In genomic region chr5:178298283-178298807, GRCh38 we compare ENCODE assay signal across 17 cellular contexts.
A peak's percentile ranks its signal among the peaks of the same experiment; 100 is the strongest.
DNase-seq lines count a peak whose midpoint lies in the region; ATAC-seq and TF ChIP-seq lines count a peak whose summit lies in the region.
"Had no signal": no experiment of that assay in that cellular context is flagged by ENCODE, and none has a peak within 500 bp of the region (broad histone marks: within the 10 kb centered on the region; RNA-seq: fewer than 3 reads in every experiment).

No MANE protein-coding gene starts in this region.

- no peak overlapping the region for H3K27ac Mint-ChIP-seq in natural killer cell treated with Interleukin-12 subunit alpha and Interleukin-12 subunit beta and Interleukin-15 and Interleukin-18, amount 100 ng/mL, for 72 hours
- no peak overlapping the region for H3K27ac Mint-ChIP-seq in natural killer cell
- H3K27ac Mint-ChIP-seq in endodermal cell = peak overlapping the region; percentile 40

- TF ChIP-seq CTCF in natural killer cell (IDR thresholded peaks at IDR 0.05) (no peak), endodermal cell (conservative IDR thresholded peaks at IDR 0.05) (no peak)

- H3K9me3 Mint-ChIP-seq in natural killer cell treated with Interleukin-12 subunit alpha and Interleukin-12 subunit beta and Interleukin-15 and Interleukin-18, amount 100 ng/mL, for 72 hours = no peaks in the 10 kb centered on the region
- no peaks in the 10 kb centered on the region for H3K9me3 Mint-ChIP-seq in natural killer cell
- H3K9me3 Mint-ChIP-seq in endodermal cell = peaks cover 3% of the 10 kb centered on the region

- intact Hi-C loops in natural killer cell (cut with micrococcal nuclease) (no loop called here), sciatic nerve (cut with DNase I) (no loop called here)

- H3K9me3 ChIP-seq in endodermal cell (ENCODE audit: control insufficient read depth, low read length) = peaks cover 11% of the 10 kb centered on the region
- H3K9me3 ChIP-seq: MG63 had no signal

- no peaks in the 10 kb centered on the region for H3K4me1 Mint-ChIP-seq in natural killer cell treated with Interleukin-12 subunit alpha and Interleukin-12 subunit beta and Interleukin-15 and Interleukin-18, amount 100 ng/mL, for 72 hours (ENCODE audit: low read depth in 2 of 2)
- H3K4me1 Mint-ChIP-seq in natural killer cell (no peaks in the 10 kb centered on the region), endodermal cell (peaks cover 2% of the 10 kb centered on the region)

- H3K9ac ChIP-seq in endodermal cell (ENCODE audit: extremely low read depth, low read length, poor library complexity, severe bottlenecking) = no peak overlapping the region

- no peak overlapping the region for H3K4me3 ChIP-seq in endodermal cell (ENCODE audit: low read length)
- H3K4me3 ChIP-seq: MG63, PC-9 had no signal

- no peak overlapping the region for H3K27ac ChIP-seq in endodermal cell (ENCODE audit: low read depth, low read length)
- H3K27ac ChIP-seq: PC-9 had no signal

- peak; percentile 29 for DNase-seq in natural killer cell treated with Interleukin-12 subunit alpha and Interleukin-12 subunit beta and Interleukin-15 and Interleukin-18, amount 100 ng/mL, for 72 hours (ENCODE audit: low spot score)
- DNase-seq in natural killer cell (no peak), endodermal cell (peak; percentile 38), sciatic nerve (ENCODE audit: low spot score) (peak; percentile 32), NCI-H82 (lab: John Stamatoyannopoulos, UW) (no peak), DMS53 (lab: John Stamatoyannopoulos, UW) (no peak)
- DNase-seq: DMS153, EL, Karpas-422, MG63, NCI-H1092, NCI-H146, NCI-H2081, NCI-H774, PC-9 had no signal

- H3K4me3 Mint-ChIP-seq in natural killer cell treated with Interleukin-12 subunit alpha and Interleukin-12 subunit beta and Interleukin-15 and Interleukin-18, amount 100 ng/mL, for 72 hours = no peak overlapping the region
- no peak overlapping the region for H3K4me3 Mint-ChIP-seq in natural killer cell
- no peak overlapping the region for H3K4me3 Mint-ChIP-seq in endodermal cell

- H3K27me3 Mint-ChIP-seq in natural killer cell treated with Interleukin-12 subunit alpha and Interleukin-12 subunit beta and Interleukin-15 and Interleukin-18, amount 100 ng/mL, for 72 hours = peaks cover 10 to 14% of the 10 kb centered on the region in 2 donors
- H3K27me3 Mint-ChIP-seq in natural killer cell (ENCODE audit: low read depth in 2 of 2) (peaks cover 2 to 12% of the 10 kb centered on the region in 2 donors), endodermal cell (ENCODE audit: insufficient read depth) (peaks cover 1% of the 10 kb centered on the region)

- no peaks in the 10 kb centered on the region for H3K36me3 Mint-ChIP-seq in natural killer cell treated with Interleukin-12 subunit alpha and Interleukin-12 subunit beta and Interleukin-15 and Interleukin-18, amount 100 ng/mL, for 72 hours
- no peaks in the 10 kb centered on the region for H3K36me3 Mint-ChIP-seq in natural killer cell
- H3K36me3 Mint-ChIP-seq in endodermal cell (ENCODE audit: low read depth) = peaks cover 39% of the 10 kb centered on the region

- H3K4me1 ChIP-seq in endodermal cell (ENCODE audit: control insufficient read depth, insufficient read depth, low read length) = no peaks in the 10 kb centered on the region
- H3K4me1 ChIP-seq: Caco-2 had no signal

- peak in 1 of 2 donors; percentile 36 for ATAC-seq in natural killer cell treated with Interleukin-12 subunit alpha and Interleukin-12 subunit beta and Interleukin-15 and Interleukin-18, amount 100 ng/mL, for 72 hours
- no peak for ATAC-seq in natural killer cell
- no peak for ATAC-seq in sciatic nerve
- ATAC-seq in GM19328 (IDR thresholded peaks at IDR 0.05; ENCODE audit: unreplicated experiment) = no peak

- H3K27me3 ChIP-seq in endodermal cell (ENCODE audit: control insufficient read depth, insufficient read depth, low read length, poor library complexity, severe bottlenecking) = no peaks in the 10 kb centered on the region
- H3K27me3 ChIP-seq: MG63 had no signal

- peaks cover 5% of the 10 kb centered on the region for H3K36me3 ChIP-seq in endodermal cell (ENCODE audit: control insufficient read depth, insufficient read depth, low read length)

- WGBS in endodermal cell (ENCODE audit: insufficient coverage in 1 of 2, insufficient read length in 1 of 2), 2 experiments = 91 to 100% methylated on average over 2 to 4 of the region's 4 CpGs

Comparison
In these comparisons a context has a peak if more than half of its experiments do, and no peak if none do; other contexts are left out.
1. DNase-seq: peak in natural killer cell treated with Interleukin-12 subunit alpha and Interleukin-12 subunit beta and Interleukin-15 and Interleukin-18, amount 100 ng/mL, for 72 hours (single experiment), endodermal cell (single experiment) and sciatic nerve (single experiment); none in natural killer cell (single experiment), NCI-H82 (single experiment) and DMS53 (single experiment).